1 cellular context compared by ENCODE assay signal in the genomic region with DNA sequence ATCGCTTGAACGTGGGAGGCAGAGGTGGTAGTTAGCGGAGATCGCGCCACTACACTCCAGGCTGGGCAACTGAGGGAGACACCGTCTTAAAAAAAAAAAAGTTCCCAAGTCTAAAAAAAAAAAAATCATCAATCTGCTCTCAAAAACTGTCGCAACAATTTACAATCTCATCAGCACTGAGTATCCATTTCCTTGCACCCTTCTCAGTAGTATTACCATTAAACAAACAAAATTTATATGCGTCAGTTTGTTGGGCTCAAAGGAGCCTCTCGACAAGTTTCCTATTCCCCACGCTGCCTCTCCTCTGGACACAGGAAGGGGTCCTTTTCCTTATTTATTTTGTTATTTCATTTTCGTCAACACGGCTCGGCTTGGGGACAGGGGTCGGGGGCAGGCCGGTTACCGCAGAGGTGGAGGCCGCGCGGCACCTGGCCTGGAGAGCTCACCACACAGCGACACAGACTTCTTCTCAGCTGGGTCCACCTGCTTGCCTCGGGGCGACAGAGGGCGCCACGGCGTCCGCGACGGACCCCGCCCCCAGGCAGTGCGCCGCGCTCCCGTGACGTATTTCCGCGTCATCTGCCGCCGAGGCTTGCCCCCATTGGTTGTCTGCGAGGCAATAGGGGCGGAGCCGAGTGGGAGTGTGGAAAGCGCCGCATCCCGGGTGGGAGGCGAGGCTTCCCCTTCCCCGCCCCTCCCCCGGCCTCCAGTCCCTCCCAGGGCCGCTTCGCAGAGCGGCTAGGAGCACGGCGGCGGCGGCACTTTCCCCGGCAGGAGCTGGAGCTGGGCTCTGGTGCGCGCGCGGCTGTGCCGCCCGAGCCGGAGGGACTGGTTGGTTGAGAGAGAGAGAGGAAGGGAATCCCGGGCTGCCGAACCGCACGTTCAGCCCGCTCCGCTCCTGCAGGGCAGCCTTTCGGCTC.
TF ChIP-seq lines count a peak whose summit lies in the region.

A gene (plus strand): TSS at position 709 of the 920 bp plus-strand sequence. CDS start 436 bp downstream, outside the sequence.

TF ChIP-seq in HepG2, 621 proteins besides CTCF, POLR2A, EP300 and RAD21 (continued from another document):
- TF ChIP-seq AGO1 (IDR thresholded peaks at IDR 0.05; ENCODE audit: low read depth, low read length, poor library complexity, severe bottlenecking) (no peak), THYN1 (CRISPR knock-in tag; IDR thresholded peaks at IDR 0.05; ENCODE audit: borderline replicate concordance, low read depth) (no peak), NFYC (CRISPR knock-in tag; IDR thresholded peaks at IDR 0.05) (peak; percentile 86), TBL1XR1 (IDR thresholded peaks at IDR 0.05; ENCODE audit: borderline replicate concordance, low read length, partially characterized antibody) (no peak), CEBPB (IDR thresholded peaks at IDR 0.05; ENCODE audit: borderline replicate concordance, low read depth, low read length) (peak; percentile 35; the same call in 1 of the 2 replicates), ATM (IDR thresholded peaks at IDR 0.05; ENCODE audit: borderline replicate concordance) (no peak), ZNF329 (CRISPR knock-in tag; IDR thresholded peaks at IDR 0.05; ENCODE audit: low read depth) (peak; percentile 72; the same call in 1 of the 2 replicates), SP1 (IDR thresholded peaks at IDR 0.05) (no peak), SP1 (CRISPR knock-in tag; IDR thresholded peaks at IDR 0.05) (peak; percentile 99), SETDB1 (CRISPR knock-in tag; IDR thresholded peaks at IDR 0.05; ENCODE audit: borderline replicate concordance) (no peak), GFI1 (CRISPR knock-in tag; IDR thresholded peaks at IDR 0.05; ENCODE audit: borderline replicate concordance) (0 out of 2 replicates have a peak, but pooled peaks have one; percentile 35), MIER2 (CRISPR knock-in tag; IDR thresholded peaks at IDR 0.05) (no peak), SMC3 (IDR thresholded peaks at IDR 0.05; ENCODE audit: low read length) (no peak), EZH2 (conservative IDR thresholded peaks at IDR 0.05; ENCODE audit: low read depth, low read length) (no peak), RBM22 (optimal IDR thresholded peaks at IDR 0.05; ENCODE audit: low read length) (no peak), PHF21A (CRISPR knock-in tag; IDR thresholded peaks at IDR 0.05) (0 out of 2 replicates have a peak, but pooled peaks have one; percentile 34), REXO4 (CRISPR knock-in tag; IDR thresholded peaks at IDR 0.05; ENCODE audit: borderline replicate concordance) (no peak), ZBTB7B (CRISPR knock-in tag; IDR thresholded peaks at IDR 0.05) (no peak; the same call in 1 of the 2 replicates), MEIS2 (CRISPR knock-in tag; IDR thresholded peaks at IDR 0.05) (peak; percentile 80; the same call in 1 of the 2 replicates), SALL1 (CRISPR knock-in tag; IDR thresholded peaks at IDR 0.05) (peak; percentile 87), ZNF101 (CRISPR knock-in tag; IDR thresholded peaks at IDR 0.05; ENCODE audit: borderline replicate concordance, low read depth) (no peak)
- TF ChIP-seq, protein P1, sequence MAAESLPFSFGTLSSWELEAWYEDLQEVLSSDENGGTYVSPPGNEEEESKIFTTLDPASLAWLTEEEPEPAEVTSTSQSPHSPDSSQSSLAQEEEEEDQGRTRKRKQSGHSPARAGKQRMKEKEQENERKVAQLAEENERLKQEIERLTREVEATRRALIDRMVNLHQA (CRISPR knock-in tag; IDR thresholded peaks at IDR 0.05), result no peak
- TF ChIP-seq, protein P2, sequence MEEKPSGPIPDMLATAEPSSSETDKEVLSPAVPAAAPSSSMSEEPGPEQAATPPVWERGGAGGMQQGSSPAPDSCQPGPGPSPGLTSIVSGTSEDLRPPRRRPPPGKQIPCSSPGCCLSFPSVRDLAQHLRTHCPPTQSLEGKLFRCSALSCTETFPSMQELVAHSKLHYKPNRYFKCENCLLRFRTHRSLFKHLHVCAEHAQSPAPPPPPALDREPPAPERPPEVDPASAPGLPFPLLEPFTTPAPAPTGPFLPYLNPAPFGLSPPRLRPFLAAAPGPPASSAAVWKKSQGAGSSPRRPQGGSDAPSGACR (CRISPR knock-in tag; IDR thresholded peaks at IDR 0.05), result no peak
- TF ChIP-seq, protein P3, sequence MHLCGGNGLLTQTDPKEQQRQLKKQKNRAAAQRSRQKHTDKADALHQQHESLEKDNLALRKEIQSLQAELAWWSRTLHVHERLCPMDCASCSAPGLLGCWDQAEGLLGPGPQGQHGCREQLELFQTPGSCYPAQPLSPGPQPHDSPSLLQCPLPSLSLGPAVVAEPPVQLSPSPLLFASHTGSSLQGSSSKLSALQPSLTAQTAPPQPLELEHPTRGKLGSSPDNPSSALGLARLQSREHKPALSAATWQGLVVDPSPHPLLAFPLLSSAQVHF (CRISPR knock-in tag; IDR thresholded peaks at IDR 0.05), result 0 out of 2 replicates have a peak, but pooled peaks have one; percentile 42
- TF ChIP-seq, protein P4, sequence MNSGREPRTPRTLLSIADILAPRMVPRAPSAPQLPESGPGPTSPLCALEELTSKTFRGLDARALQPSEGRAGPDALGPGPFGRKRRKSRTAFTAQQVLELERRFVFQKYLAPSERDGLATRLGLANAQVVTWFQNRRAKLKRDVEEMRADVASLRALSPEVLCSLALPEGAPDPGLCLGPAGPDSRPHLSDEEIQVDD (CRISPR knock-in tag; IDR thresholded peaks at IDR 0.05; ENCODE audit: borderline replicate concordance), result no peak
- TF ChIP-seq, protein P5, sequence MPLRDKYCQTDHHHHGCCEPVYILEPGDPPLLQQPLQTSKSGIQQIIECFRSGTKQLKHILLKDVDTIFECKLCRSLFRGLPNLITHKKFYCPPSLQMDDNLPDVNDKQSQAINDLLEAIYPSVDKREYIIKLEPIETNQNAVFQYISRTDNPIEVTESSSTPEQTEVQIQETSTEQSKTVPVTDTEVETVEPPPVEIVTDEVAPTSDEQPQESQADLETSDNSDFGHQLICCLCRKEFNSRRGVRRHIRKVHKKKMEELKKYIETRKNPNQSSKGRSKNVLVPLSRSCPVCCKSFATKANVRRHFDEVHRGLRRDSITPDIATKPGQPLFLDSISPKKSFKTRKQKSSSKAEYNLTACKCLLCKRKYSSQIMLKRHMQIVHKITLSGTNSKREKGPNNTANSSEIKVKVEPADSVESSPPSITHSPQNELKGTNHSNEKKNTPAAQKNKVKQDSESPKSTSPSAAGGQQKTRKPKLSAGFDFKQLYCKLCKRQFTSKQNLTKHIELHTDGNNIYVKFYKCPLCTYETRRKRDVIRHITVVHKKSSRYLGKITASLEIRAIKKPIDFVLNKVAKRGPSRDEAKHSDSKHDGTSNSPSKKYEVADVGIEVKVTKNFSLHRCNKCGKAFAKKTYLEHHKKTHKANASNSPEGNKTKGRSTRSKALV (CRISPR knock-in tag; IDR thresholded peaks at IDR 0.05), result peak; percentile 57
- TF ChIP-seq, protein P6, sequence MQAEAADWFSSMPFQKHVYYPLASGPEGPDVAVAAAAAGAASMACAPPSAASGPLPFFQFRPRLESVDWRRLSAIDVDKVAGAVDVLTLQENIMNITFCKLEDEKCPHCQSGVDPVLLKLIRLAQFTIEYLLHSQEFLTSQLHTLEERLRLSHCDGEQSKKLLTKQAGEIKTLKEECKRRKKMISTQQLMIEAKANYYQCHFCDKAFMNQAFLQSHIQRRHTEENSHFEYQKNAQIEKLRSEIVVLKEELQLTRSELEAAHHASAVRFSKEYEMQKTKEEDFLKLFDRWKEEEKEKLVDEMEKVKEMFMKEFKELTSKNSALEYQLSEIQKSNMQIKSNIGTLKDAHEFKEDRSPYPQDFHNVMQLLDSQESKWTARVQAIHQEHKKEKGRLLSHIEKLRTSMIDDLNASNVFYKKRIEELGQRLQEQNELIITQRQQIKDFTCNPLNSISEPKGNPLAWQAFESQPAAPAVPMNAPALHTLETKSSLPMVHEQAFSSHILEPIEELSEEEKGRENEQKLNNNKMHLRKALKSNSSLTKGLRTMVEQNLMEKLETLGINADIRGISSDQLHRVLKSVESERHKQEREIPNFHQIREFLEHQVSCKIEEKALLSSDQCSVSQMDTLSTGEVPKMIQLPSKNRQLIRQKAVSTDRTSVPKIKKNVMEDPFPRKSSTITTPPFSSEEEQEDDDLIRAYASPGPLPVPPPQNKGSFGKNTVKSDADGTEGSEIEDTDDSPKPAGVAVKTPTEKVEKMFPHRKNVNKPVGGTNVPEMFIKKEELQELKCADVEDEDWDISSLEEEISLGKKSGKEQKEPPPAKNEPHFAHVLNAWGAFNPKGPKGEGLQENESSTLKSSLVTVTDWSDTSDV (CRISPR knock-in tag; IDR thresholded peaks at IDR 0.05), result no peak
- TF ChIP-seq, protein P7, sequence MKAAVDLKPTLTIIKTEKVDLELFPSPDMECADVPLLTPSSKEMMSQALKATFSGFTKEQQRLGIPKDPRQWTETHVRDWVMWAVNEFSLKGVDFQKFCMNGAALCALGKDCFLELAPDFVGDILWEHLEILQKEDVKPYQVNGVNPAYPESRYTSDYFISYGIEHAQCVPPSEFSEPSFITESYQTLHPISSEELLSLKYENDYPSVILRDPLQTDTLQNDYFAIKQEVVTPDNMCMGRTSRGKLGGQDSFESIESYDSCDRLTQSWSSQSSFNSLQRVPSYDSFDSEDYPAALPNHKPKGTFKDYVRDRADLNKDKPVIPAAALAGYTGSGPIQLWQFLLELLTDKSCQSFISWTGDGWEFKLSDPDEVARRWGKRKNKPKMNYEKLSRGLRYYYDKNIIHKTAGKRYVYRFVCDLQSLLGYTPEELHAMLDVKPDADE (CRISPR knock-in tag; IDR thresholded peaks at IDR 0.05), result no peak; the same call in 1 of the 2 replicates
- TF ChIP-seq, protein P8, sequence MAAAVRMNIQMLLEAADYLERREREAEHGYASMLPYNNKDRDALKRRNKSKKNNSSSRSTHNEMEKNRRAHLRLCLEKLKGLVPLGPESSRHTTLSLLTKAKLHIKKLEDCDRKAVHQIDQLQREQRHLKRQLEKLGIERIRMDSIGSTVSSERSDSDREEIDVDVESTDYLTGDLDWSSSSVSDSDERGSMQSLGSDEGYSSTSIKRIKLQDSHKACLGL (CRISPR knock-in tag; IDR thresholded peaks at IDR 0.05), result 0 out of 2 replicates have a peak, but pooled peaks have one; percentile 15
